ENCODE assay signal across 2 cellular contexts in genomic region chr11:66409226-66409625, GRCh38.
TF ChIP-seq lines count a peak whose summit lies in the region.

No MANE protein-coding gene starts in this region.

TF ChIP-seq in A549, 52 proteins besides CTCF, POLR2A, EP300 and RAD21:
- TF ChIP-seq PHF8 (IDR thresholded peaks at IDR 0.05; ENCODE audit: borderline replicate concordance, low read depth) (no peak), FOSB (CRISPR knock-in tag; IDR thresholded peaks at IDR 0.05) (no peak), JUN (IDR thresholded peaks at IDR 0.05) (no peak), ESRRA (IDR thresholded peaks at IDR 0.05; ENCODE audit: borderline replicate concordance, low read length) (no peak), SMC3 (IDR thresholded peaks at IDR 0.05) (no peak), ZSCAN20 (CRISPR knock-in tag; IDR thresholded peaks at IDR 0.05) (no peak), USF2 (IDR thresholded peaks at IDR 0.05) (no peak), E2F6 (IDR thresholded peaks at IDR 0.05; ENCODE audit: borderline replicate concordance, low read depth) (no peak), CEBPB (IDR thresholded peaks at IDR 0.05) (no peak), RCOR1 (IDR thresholded peaks at IDR 0.05; ENCODE audit: low read depth, low read length) (no peak), ELK1 (IDR thresholded peaks at IDR 0.05; ENCODE audit: low read depth, low read length) (no peak), CHD4 (IDR thresholded peaks at IDR 0.05; ENCODE audit: borderline replicate concordance) (no peak), SREBF2 (IDR thresholded peaks at IDR 0.05) (no peak), KDM5A (IDR thresholded peaks at IDR 0.05) (no peak), CBX2 (IDR thresholded peaks at IDR 0.05; ENCODE audit: borderline replicate concordance, low read depth) (no peak), NR3C1 (IDR thresholded peaks at IDR 0.05) (no peak)
- TF ChIP-seq, protein P1, sequence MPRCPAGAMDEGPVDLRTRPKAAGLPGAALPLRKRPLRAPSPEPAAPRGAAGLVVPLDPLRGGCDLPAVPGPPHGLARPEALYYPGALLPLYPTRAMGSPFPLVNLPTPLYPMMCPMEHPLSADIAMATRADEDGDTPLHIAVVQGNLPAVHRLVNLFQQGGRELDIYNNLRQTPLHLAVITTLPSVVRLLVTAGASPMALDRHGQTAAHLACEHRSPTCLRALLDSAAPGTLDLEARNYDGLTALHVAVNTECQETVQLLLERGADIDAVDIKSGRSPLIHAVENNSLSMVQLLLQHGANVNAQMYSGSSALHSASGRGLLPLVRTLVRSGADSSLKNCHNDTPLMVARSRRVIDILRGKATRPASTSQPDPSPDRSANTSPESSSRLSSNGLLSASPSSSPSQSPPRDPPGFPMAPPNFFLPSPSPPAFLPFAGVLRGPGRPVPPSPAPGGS (IDR thresholded peaks at IDR 0.05), result no peak
- TF ChIP-seq, protein P2, sequence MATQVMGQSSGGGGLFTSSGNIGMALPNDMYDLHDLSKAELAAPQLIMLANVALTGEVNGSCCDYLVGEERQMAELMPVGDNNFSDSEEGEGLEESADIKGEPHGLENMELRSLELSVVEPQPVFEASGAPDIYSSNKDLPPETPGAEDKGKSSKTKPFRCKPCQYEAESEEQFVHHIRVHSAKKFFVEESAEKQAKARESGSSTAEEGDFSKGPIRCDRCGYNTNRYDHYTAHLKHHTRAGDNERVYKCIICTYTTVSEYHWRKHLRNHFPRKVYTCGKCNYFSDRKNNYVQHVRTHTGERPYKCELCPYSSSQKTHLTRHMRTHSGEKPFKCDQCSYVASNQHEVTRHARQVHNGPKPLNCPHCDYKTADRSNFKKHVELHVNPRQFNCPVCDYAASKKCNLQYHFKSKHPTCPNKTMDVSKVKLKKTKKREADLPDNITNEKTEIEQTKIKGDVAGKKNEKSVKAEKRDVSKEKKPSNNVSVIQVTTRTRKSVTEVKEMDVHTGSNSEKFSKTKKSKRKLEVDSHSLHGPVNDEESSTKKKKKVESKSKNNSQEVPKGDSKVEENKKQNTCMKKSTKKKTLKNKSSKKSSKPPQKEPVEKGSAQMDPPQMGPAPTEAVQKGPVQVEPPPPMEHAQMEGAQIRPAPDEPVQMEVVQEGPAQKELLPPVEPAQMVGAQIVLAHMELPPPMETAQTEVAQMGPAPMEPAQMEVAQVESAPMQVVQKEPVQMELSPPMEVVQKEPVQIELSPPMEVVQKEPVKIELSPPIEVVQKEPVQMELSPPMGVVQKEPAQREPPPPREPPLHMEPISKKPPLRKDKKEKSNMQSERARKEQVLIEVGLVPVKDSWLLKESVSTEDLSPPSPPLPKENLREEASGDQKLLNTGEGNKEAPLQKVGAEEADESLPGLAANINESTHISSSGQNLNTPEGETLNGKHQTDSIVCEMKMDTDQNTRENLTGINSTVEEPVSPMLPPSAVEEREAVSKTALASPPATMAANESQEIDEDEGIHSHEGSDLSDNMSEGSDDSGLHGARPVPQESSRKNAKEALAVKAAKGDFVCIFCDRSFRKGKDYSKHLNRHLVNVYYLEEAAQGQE (IDR thresholded peaks at IDR 0.05), result no peak
- TF ChIP-seq, protein P3, sequence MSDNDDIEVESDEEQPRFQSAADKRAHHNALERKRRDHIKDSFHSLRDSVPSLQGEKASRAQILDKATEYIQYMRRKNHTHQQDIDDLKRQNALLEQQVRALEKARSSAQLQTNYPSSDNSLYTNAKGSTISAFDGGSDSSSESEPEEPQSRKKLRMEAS (IDR thresholded peaks at IDR 0.05), result no peak

TF ChIP-seq in HCT116, 20 proteins besides CTCF, POLR2A, EP300 and RAD21:
- TF ChIP-seq JUND (IDR thresholded peaks at IDR 0.05) (no peak), EZH2phosphoT487 (IDR thresholded peaks at IDR 0.05; ENCODE audit: borderline replicate concordance) (no peak), CBX3 (IDR thresholded peaks at IDR 0.05; ENCODE audit: low read depth) (no peak), FOSL1 (IDR thresholded peaks at IDR 0.05; ENCODE audit: low read depth) (no peak), SRF (IDR thresholded peaks at IDR 0.05; ENCODE audit: low read depth) (no peak), TCF7L2 (IDR thresholded peaks at IDR 0.05; ENCODE audit: borderline replicate concordance, extremely low read depth, insufficient read depth, insufficient read length) (no peak), POLR2AphosphoS5 (IDR thresholded peaks at IDR 0.05; ENCODE audit: low read depth, low read length) (no peak), SP1 (IDR thresholded peaks at IDR 0.05; ENCODE audit: low read depth) (no peak)
- TF ChIP-seq, protein P3 (IDR thresholded peaks at IDR 0.05), result no peak
